13 cellular contexts compared by ENCODE assay signal in genomic region chr5:149646564-149646963, GRCh38.
DNase-seq lines count a peak whose midpoint lies in the region; FAIRE-seq and TF ChIP-seq lines count a peak whose summit lies in the region.
"Had no signal": no experiment of that assay in that cellular context is flagged by ENCODE, and none has a peak within 500 bp of the region (broad histone marks: within the 10 kb centered on the region; RNA-seq: fewer than 3 reads in every experiment).

No MANE protein-coding gene starts in this region.

- no peaks in the 10 kb centered on the region for H3K4me1 Mint-ChIP-seq in endodermal cell
- H3K4me1 Mint-ChIP-seq: stimulated activated memory B cell treated with anti-CD40 and anti-IgM and Interleukin-4, amounts not matched to agents 10 μg/mL and 1 μg/mL and 100 μg/mL, for 72 hours had no signal

- H3K9me3 Mint-ChIP-seq in endodermal cell: no peaks in the 10 kb centered on the region
- H3K9me3 Mint-ChIP-seq: stimulated activated memory B cell treated with anti-CD40 and anti-IgM and Interleukin-4, amounts not matched to agents 10 μg/mL and 1 μg/mL and 100 μg/mL, for 72 hours had no signal

- no peak overlapping the region for H3K9ac ChIP-seq in endodermal cell (ENCODE audit: extremely low read depth, low read length, poor library complexity, severe bottlenecking)

- H3K27ac ChIP-seq in endodermal cell (ENCODE audit: low read depth, low read length): no peak overlapping the region

- no peaks in the 10 kb centered on the region for H3K4me1 ChIP-seq in endodermal cell (ENCODE audit: control insufficient read depth, insufficient read depth, low read length)

- no peak overlapping the region for H3K27ac Mint-ChIP-seq in endodermal cell
- H3K27ac Mint-ChIP-seq: stimulated activated memory B cell treated with anti-CD40 and anti-IgM and Interleukin-4, amounts not matched to agents 10 μg/mL and 1 μg/mL and 100 μg/mL, for 72 hours had no signal

- H3K36me3 ChIP-seq in endodermal cell (ENCODE audit: control insufficient read depth, insufficient read depth, low read length): no peaks in the 10 kb centered on the region

- DNase-seq in stimulated activated CD4-positive, alpha-beta T cell treated with anti-CD3 and anti-CD28 coated beads, Interleukin-15, amount 100 ng/mL, for 48 hours (ENCODE audit: low read depth in 2 of 2): peak; percentile 21
- no peak for DNase-seq in stimulated activated CD4-positive, alpha-beta T cell treated with anti-CD3 and anti-CD28 coated beads, Interleukin-4, amount 100 ng/mL, for 24 hours
- DNase-seq in SHP77 treated with DMSO at 0.1 percent for 48 hours (lab: John Stamatoyannopoulos, UW): peak; percentile 85
- DNase-seq in endodermal cell: peak; percentile 41
- DNase-seq in urothelium cell line (ENCODE audit: low spot score): peak; percentile 66
- DNase-seq in OCI-M2 (lab: John Stamatoyannopoulos, UW; ENCODE audit: unreplicated experiment): no peak
- DNase-seq in ureter (ENCODE audit: low spot score): no peak
- DNase-seq in superior temporal gyrus (ENCODE audit: extremely low spot score): no peak
- DNase-seq: effector memory CD4-positive, alpha-beta T cell; kidney; OCI-M1 had no signal

- H3K9me3 ChIP-seq in endodermal cell (ENCODE audit: control insufficient read depth, low read length): no peaks in the 10 kb centered on the region

- H3K4me3 ChIP-seq in endodermal cell (ENCODE audit: low read length): no peak overlapping the region

- no peaks in the 10 kb centered on the region for H3K27me3 ChIP-seq in endodermal cell (ENCODE audit: control insufficient read depth, insufficient read depth, low read length, poor library complexity, severe bottlenecking)

- H3K27me3 Mint-ChIP-seq in endodermal cell (ENCODE audit: insufficient read depth): no peaks in the 10 kb centered on the region
- H3K27me3 Mint-ChIP-seq: stimulated activated memory B cell treated with anti-CD40 and anti-IgM and Interleukin-4, amounts not matched to agents 10 μg/mL and 1 μg/mL and 100 μg/mL, for 72 hours had no signal

- peak; percentile 86 for FAIRE-seq in urothelium cell line (lab: Jason Lieb, UNC)
- FAIRE-seq: G401.6, kidney had no signal

- no peak overlapping the region for H3K4me3 Mint-ChIP-seq in endodermal cell
- H3K4me3 Mint-ChIP-seq: stimulated activated memory B cell treated with anti-CD40 and anti-IgM and Interleukin-4, amounts not matched to agents 10 μg/mL and 1 μg/mL and 100 μg/mL, for 72 hours had no signal

- TF ChIP-seq CTCF in endodermal cell (conservative IDR thresholded peaks at IDR 0.05): no peak

- H3K36me3 Mint-ChIP-seq in endodermal cell (ENCODE audit: low read depth): no peaks in the 10 kb centered on the region
- H3K36me3 Mint-ChIP-seq: stimulated activated memory B cell treated with anti-CD40 and anti-IgM and Interleukin-4, amounts not matched to agents 10 μg/mL and 1 μg/mL and 100 μg/mL, for 72 hours had no signal

- 79 to 89% methylated on average over 9 of the region's 9 CpGs for WGBS in endodermal cell (ENCODE audit: insufficient coverage in 1 of 2, insufficient read length in 1 of 2), 2 experiments

Comparison
In these comparisons a context has a peak if more than half of its experiments do, and no peak if none do; other contexts are left out.
1. DNase-seq: peak in stimulated activated CD4-positive, alpha-beta T cell treated with anti-CD3 and anti-CD28 coated beads, Interleukin-15, amount 100 ng/mL, for 48 hours (2 of 2), SHP77 treated with DMSO at 0.1 percent for 48 hours (single experiment), endodermal cell (single experiment) and urothelium cell line (single experiment); none in stimulated activated CD4-positive, alpha-beta T cell treated with anti-CD3 and anti-CD28 coated beads, Interleukin-4, amount 100 ng/mL, for 24 hours (single experiment), OCI-M2 (single experiment), ureter (single experiment) and superior temporal gyrus (single experiment).